14 cellular contexts compared by ENCODE assay signal in the genomic region with DNA sequence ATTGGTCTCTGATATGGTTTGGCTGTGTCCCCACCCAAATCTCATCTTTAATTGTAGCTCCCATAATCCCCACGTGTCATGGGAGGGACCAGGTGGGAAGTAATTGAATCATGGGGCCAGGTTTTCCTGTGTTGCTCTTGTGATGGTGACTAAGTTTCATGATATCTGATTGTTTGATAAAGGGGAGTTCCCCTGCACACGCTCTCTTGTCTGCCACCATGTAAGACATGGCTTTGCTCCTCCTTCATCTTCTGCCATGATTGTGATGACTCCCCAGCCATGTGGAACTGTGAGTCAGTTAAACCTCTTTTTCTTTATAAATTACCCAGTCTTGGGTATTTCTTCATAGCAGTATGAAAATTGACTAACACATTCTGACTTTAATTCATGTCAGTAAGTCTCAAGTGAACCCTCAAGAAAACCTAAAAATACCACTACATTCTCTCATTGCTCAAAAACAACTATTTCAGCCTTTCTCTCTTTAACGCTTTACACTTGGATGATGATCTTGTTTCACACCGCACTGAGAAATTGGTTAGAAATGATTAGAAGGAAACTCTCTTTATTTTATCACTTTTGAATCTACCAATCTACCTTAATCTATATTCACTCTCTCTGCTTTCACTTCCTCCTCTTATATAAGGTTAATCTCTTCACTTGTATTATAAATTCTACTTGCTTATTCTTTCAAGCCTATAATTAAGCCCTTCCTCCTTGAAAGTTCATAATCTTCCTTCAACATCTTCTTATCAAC.
"Had no signal": no experiment of that assay in that cellular context is flagged by ENCODE, and none has a peak within 500 bp of the region (broad histone marks: within the 10 kb centered on the region; RNA-seq: fewer than 3 reads in every experiment).

No MANE protein-coding gene starts in this region.

- H3K4me3 ChIP-seq: dorsolateral prefrontal cortex, gastroesophageal sphincter, heart right ventricle, pancreas, suprapubic skin had no signal

- H3K4me3 Mint-ChIP-seq: stimulated activated naive CD8-positive, alpha-beta T cell treated with anti-CD3 and anti-CD28 coated beads, Interleukin-15, Interleukin-2, amounts not matched to agents 100 ng/mL and 50 ng/mL, for 24 hours; type B pancreatic cell had no signal

- H3K27ac ChIP-seq: dorsolateral prefrontal cortex, gastroesophageal sphincter, heart right ventricle, pancreas, suprapubic skin had no signal

- H3K36me3 ChIP-seq: gastroesophageal sphincter, heart right ventricle, pancreas, suprapubic skin had no signal

- H3K4me1 ChIP-seq: gastroesophageal sphincter, heart right ventricle, pancreas, suprapubic skin had no signal

- H3K27ac Mint-ChIP-seq: stimulated activated naive CD8-positive, alpha-beta T cell treated with anti-CD3 and anti-CD28 coated beads, Interleukin-15, Interleukin-2, amounts not matched to agents 100 ng/mL and 50 ng/mL, for 24 hours; type B pancreatic cell had no signal

- ATAC-seq: gastroesophageal sphincter, heart right ventricle, left cardiac atrium, pancreas had no signal

- H3K9me3 ChIP-seq: gastroesophageal sphincter, heart right ventricle, pancreas had no signal

- FAIRE-seq: pancreas had no signal

- H3K27me3 ChIP-seq: pancreas, suprapubic skin had no signal

- DNase-seq: activated CD4-positive, alpha-beta T cell treated with anti-CD3 and anti-CD28 coated beads, Interleukin-2, amount 50 U/mL, for 48 hours; activated CD4-positive, CD25-positive, alpha-beta regulatory T cell treated with anti-CD3 and anti-CD28 coated beads, Interleukin-2, amount 50 U/mL, for 72 hours; activated effector memory CD4-positive, alpha-beta T cell treated with Interleukin-2 at 50 U/mL for 16 hours; dorsolateral prefrontal cortex; erythroblast; heart right ventricle; left cardiac atrium; pancreas; stimulated activated CD4-positive, alpha-beta T cell treated with anti-CD3 and anti-CD28 coated beads, Interleukin-4, amount 100 ng/mL, for 1 hour; T1000 had no signal
